ENCODE assay signal across 13 cellular contexts in genomic region chr11:64086263-64086938, GRCh38. TPM values are rescaled to one million over a fixed set of nuclear protein-coding genes. Genes with fewer than 3 reads are reported as not detected.
DNase-seq lines count a peak whose midpoint lies in the region; ATAC-seq and TF ChIP-seq lines count a peak whose summit lies in the region.
"Had no signal": no experiment of that assay in that cellular context is flagged by ENCODE, and none has a peak within 500 bp of the region (broad histone marks: within the 10 kb centered on the region; RNA-seq: fewer than 3 reads in every experiment).

No MANE protein-coding gene starts in this region.

- CTCF ChIA-PET in GM10248 (lab: Yijun Ruan, JAX) = interaction anchor here (0.9 kb wide), 1 partner anchor 61 kb away, joined by 3 read pairs; no protein-coding TSS in a partner anchor

- POLR2A ChIA-PET in GM10248 (lab: Yijun Ruan, JAX) = no interaction called here

- no peak for TF ChIP-seq CTCF in body of pancreas (IDR thresholded peaks at IDR 0.05)
- TF ChIP-seq CTCF in GM10248 (IDR thresholded peaks at IDR 0.05; ENCODE audit: control extremely low read depth, extremely low read depth, low read depth, missing control alignments) = no peak
- TF ChIP-seq CTCF in osteocyte (IDR thresholded peaks at IDR 0.05) = no peak

- intact Hi-C loops in body of pancreas (cut with DNase I) = no loop called here

- peak; percentile 44 for DNase-seq in AG08395 (ENCODE audit: low spot score)
- DNase-seq in H4 (ENCODE audit: low spot score) = peak; percentile 78
- peak; percentile 25 to 77 (median 67) for DNase-seq in body of pancreas
- peak; percentile 71 for DNase-seq in mucosa of gallbladder (ENCODE audit: low spot score)
- no peak for DNase-seq in GM10248 (ENCODE audit: extremely low spot score)
- no peak for DNase-seq in osteocyte (ENCODE audit: extremely low spot score, unreplicated experiment)
- DNase-seq: activated naive CD4-positive, alpha-beta T cell treated with anti-CD3 and anti-CD28 coated beads, Interleukin-2, amount 10 ng/mL, durations not matched to agents 7 days and 5 days; effector CD8-positive, alpha-beta T cell; NK-92 treated with Interleukin-12 subunit alpha and Interleukin-12 subunit beta, amount 100 ng/mL, for 24 hours had no signal

- peak overlapping the region; percentile 56 to 80 (median 72) for H3K27ac ChIP-seq in body of pancreas

- no peaks in the 10 kb centered on the region for H3K36me3 ChIP-seq in body of pancreas (replicated peaks in 1 of 2; ENCODE audit: insufficient read depth in 1 of 2, low read depth in 2 of 2)

- WGBS in body of pancreas, 2 donors = 72% methylated on average over 13 to 15 of the region's 15 CpGs

- H3K27me3 ChIP-seq in body of pancreas = no peaks in the 10 kb centered on the region

- no peak overlapping the region for H3K4me3 Mint-ChIP-seq in osteocyte (ENCODE audit: unreplicated experiment)
- H3K4me3 Mint-ChIP-seq: activated naive CD4-positive, alpha-beta T cell treated with anti-CD3 and anti-CD28 coated beads, Interleukin-2, amount 10 ng/mL, durations not matched to agents 7 days and 5 days had no signal

- TF ChIP-seq POLR2A in body of pancreas (IDR thresholded peaks at IDR 0.05) = no peak

- no peak overlapping the region for H3K4me3 ChIP-seq in body of pancreas

- H3K36me3 Mint-ChIP-seq in osteocyte (ENCODE audit: unreplicated experiment) = no peaks in the 10 kb centered on the region
- H3K36me3 Mint-ChIP-seq: activated naive CD4-positive, alpha-beta T cell treated with anti-CD3 and anti-CD28 coated beads, Interleukin-2, amount 10 ng/mL, durations not matched to agents 7 days and 5 days had no signal

- no peaks in the 10 kb centered on the region for H3K9me3 Mint-ChIP-seq in osteocyte (ENCODE audit: unreplicated experiment)
- H3K9me3 Mint-ChIP-seq: activated naive CD4-positive, alpha-beta T cell treated with anti-CD3 and anti-CD28 coated beads, Interleukin-2, amount 10 ng/mL, durations not matched to agents 7 days and 5 days had no signal

- H3K27me3 Mint-ChIP-seq in osteocyte (ENCODE audit: unreplicated experiment) = no peaks in the 10 kb centered on the region

- peaks cover 65% of the 10 kb centered on the region for H3K4me1 ChIP-seq in body of pancreas

- peaks cover 10% of the 10 kb centered on the region for H3K4me1 Mint-ChIP-seq in osteocyte (ENCODE audit: unreplicated experiment)

- H3K9me3 ChIP-seq in body of pancreas = no peaks in the 10 kb centered on the region

- no peak for ATAC-seq in body of pancreas
- ATAC-seq in GM18517 (IDR thresholded peaks at IDR 0.05; ENCODE audit: unreplicated experiment) = no peak
- ATAC-seq in HG03135 (IDR thresholded peaks at IDR 0.05; ENCODE audit: unreplicated experiment) = no peak

- no peak overlapping the region for H3K27ac Mint-ChIP-seq in osteocyte (ENCODE audit: unreplicated experiment)
- H3K27ac Mint-ChIP-seq: activated naive CD4-positive, alpha-beta T cell treated with anti-CD3 and anti-CD28 coated beads, Interleukin-2, amount 10 ng/mL, durations not matched to agents 7 days and 5 days had no signal

RNA-seq across cellular contexts. Expression of gene FLRT1, which starts 50.7 kb away (rescaled TPM):
- 0.80 and 1.4 TPM in 2 replicates for total RNA-seq in H4 (2014; rRNA removed; shearing (Covaris generic))
- under 1 TPM in 1 of 2 donors, not detected in 1; 0.26 TPM for total RNA-seq in body of pancreas
- 3.8 TPM for total RNA-seq in mucosa of gallbladder
- 0.54 and 0.65 TPM in 2 replicates for total RNA-seq in osteocyte
- total RNA-seq: HT1080, omental fat pad had no signal

Comparison
In these comparisons a context has a peak if more than half of its experiments do, and no peak if none do; other contexts are left out.
1. DNase-seq: peak in AG08395 (single experiment), H4 (single experiment), body of pancreas (4 of 4) and mucosa of gallbladder (single experiment); none in GM10248 (single experiment) and osteocyte (single experiment).